11 cellular contexts compared by ENCODE assay signal in the genomic region with DNA sequence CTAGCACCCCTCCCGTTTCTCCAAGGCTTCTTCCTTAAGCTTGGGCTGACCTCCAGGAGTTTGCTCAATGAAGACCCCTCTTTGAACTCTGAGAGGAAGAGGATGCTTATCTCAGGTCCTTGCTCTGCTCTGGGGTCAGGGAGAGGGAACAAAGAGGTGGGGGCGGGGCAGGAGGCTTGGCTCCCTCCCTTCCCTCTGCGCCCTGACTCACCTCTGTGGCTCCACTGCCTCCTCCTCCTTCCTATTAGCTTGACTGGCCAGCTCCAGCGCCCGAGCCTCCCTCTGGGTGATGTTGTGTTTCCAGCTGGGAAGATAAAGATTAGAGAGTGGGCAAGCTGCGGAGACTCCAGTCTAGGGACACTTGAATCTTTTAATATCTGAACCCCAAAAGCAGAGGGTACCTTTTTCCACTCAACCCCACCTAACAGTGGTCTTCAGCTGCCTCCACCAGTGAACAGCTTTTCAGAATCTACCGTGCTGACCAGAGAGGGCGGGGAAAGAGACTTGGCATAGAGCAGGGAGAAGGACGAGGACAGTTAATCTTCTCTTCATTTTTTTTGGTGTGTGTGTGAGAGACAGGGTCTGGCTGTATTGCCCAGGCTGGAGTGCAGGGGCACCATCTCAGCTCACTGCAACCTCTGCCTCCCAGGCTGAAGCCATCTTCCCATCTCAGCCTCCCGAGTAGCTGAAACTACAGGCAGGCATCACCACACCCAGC. TPM values are rescaled to one million over a fixed set of nuclear protein-coding genes. Genes with fewer than 3 reads are reported as not detected.
DNase-seq lines count a peak whose midpoint lies in the region; ATAC-seq and TF ChIP-seq lines count a peak whose summit lies in the region.
"Had no signal": no experiment of that assay in that cellular context is flagged by ENCODE, and none has a peak within 500 bp of the region (broad histone marks: within the 10 kb centered on the region; RNA-seq: fewer than 3 reads in every experiment).

No MANE protein-coding gene starts in this region.

- H3K79me2 ChIP-seq in PC-9 (ENCODE audit: low read depth): no peaks in the 10 kb centered on the region

- TSS peak; percentile 93 for BruUV-seq in PC-9 (replicated peaks; lab: Mats Ljungman, UMichigan)

- H4K20me1 ChIP-seq in PC-9 (ENCODE audit: insufficient read depth): no peaks in the 10 kb centered on the region

- H3K36me3 ChIP-seq in PC-9 (ENCODE audit: low read depth): no peaks in the 10 kb centered on the region
- H3K36me3 ChIP-seq in endodermal cell (ENCODE audit: control insufficient read depth, insufficient read depth, low read length): no peaks in the 10 kb centered on the region
- H3K36me3 ChIP-seq in Peyer's patch: no peaks in the 10 kb centered on the region

- H3K27me3 ChIP-seq in PC-9 (ENCODE audit: insufficient read depth, low read depth): no peaks in the 10 kb centered on the region
- H3K27me3 ChIP-seq in endodermal cell (ENCODE audit: control insufficient read depth, insufficient read depth, low read length, poor library complexity, severe bottlenecking): no peaks in the 10 kb centered on the region
- no peaks in the 10 kb centered on the region for H3K27me3 ChIP-seq in Peyer's patch

- DNase-seq in GM04503 (ENCODE audit: low read depth) (peak; percentile 17), PC-9 (peak; percentile 46 to 62), endodermal cell (peak; percentile 93), nephron progenitor cell (peak; percentile 38), Peyer's patch (no peak), NCI-H187 (lab: John Stamatoyannopoulos, UW) (no peak)
- DNase-seq: cerebellar nuclear complex had no signal

- peaks cover 18% of the 10 kb centered on the region for H3K4me1 ChIP-seq in PC-9 (replicated peaks; ENCODE audit: insufficient read depth)
- peaks cover 9% of the 10 kb centered on the region for H3K4me1 ChIP-seq in endodermal cell (ENCODE audit: control insufficient read depth, insufficient read depth, low read length)
- H3K4me1 ChIP-seq in Peyer's patch: no peaks in the 10 kb centered on the region

- H3K4me1 Mint-ChIP-seq in endodermal cell: peaks cover 20% of the 10 kb centered on the region
- H3K4me1 Mint-ChIP-seq in nephron progenitor cell: peaks cover 43% of the 10 kb centered on the region

- H3K27ac ChIP-seq in PC-9 (no peak overlapping the region), endodermal cell (ENCODE audit: low read depth, low read length) (no peak overlapping the region), Peyer's patch (no peak overlapping the region)

- POLR2A ChIA-PET in PC-9 (lab: Charles Lee; ENCODE audit: unreplicated experiment): interaction anchor here (0.6 kb wide), 1 partner anchor 386 kb away, joined by 4 read pairs; no protein-coding TSS in a partner anchor

- H3K4me3 Mint-ChIP-seq in endodermal cell: peak overlapping the region; percentile 25
- peak overlapping the region; percentile 77 for H3K4me3 Mint-ChIP-seq in nephron progenitor cell

- no peaks in the 10 kb centered on the region for H3K9me2 ChIP-seq in PC-9 (ENCODE audit: insufficient read depth)

- TF ChIP-seq POLR2A in Peyer's patch (IDR thresholded peaks at IDR 0.05): no peak

- TF ChIP-seq CTCF in PC-9 (conservative IDR thresholded peaks at IDR 0.05) (no peak), endodermal cell (conservative IDR thresholded peaks at IDR 0.05) (no peak), nephron progenitor cell (IDR thresholded peaks at IDR 0.05) (no peak), Peyer's patch (IDR thresholded peaks at IDR 0.05) (no peak)

- H2AFZ ChIP-seq in PC-9: peak overlapping the region; percentile 69; the same call in 1 of the 2 replicates

- ATAC-seq in HG03196 (IDR thresholded peaks at IDR 0.05; ENCODE audit: unreplicated experiment) (no peak), GM21367 (IDR thresholded peaks at IDR 0.05; ENCODE audit: unreplicated experiment) (no peak)

- H3K36me3 Mint-ChIP-seq in endodermal cell (ENCODE audit: low read depth): no peaks in the 10 kb centered on the region
- H3K36me3 Mint-ChIP-seq in nephron progenitor cell (ENCODE audit: low read depth): no peaks in the 10 kb centered on the region

- H3K27me3 Mint-ChIP-seq in endodermal cell (ENCODE audit: insufficient read depth) (peaks cover 8% of the 10 kb centered on the region), nephron progenitor cell (ENCODE audit: low read depth, poor library complexity) (peaks cover 2% of the 10 kb centered on the region)

- H3K9me3 ChIP-seq in PC-9 (ENCODE audit: insufficient read depth, low read depth) (no peaks in the 10 kb centered on the region), endodermal cell (ENCODE audit: control insufficient read depth, low read length) (no peaks in the 10 kb centered on the region), Peyer's patch (no peaks in the 10 kb centered on the region)

- intact Hi-C loops in PC-9 (cut with micrococcal nuclease; ENCODE audit: unreplicated experiment): no loop called here

- WGBS in endodermal cell (ENCODE audit: insufficient coverage in 1 of 2, insufficient read length in 1 of 2), 2 experiments: 45 to 76% methylated on average over 3 to 9 of the region's 10 CpGs

- H3K9me3 Mint-ChIP-seq in endodermal cell: no peaks in the 10 kb centered on the region
- no peaks in the 10 kb centered on the region for H3K9me3 Mint-ChIP-seq in nephron progenitor cell

- H3K4me3 ChIP-seq in PC-9 (peak overlapping the region; percentile 16; the same call in 1 of the 2 replicates), endodermal cell (ENCODE audit: low read length) (no peak overlapping the region), Peyer's patch (no peak overlapping the region)

- CTCF ChIA-PET in PC-9 (lab: Charles Lee): no interaction called here

- H3F3A ChIP-seq in PC-9 (ENCODE audit: insufficient read depth, low read depth): peaks cover 11% of the 10 kb centered on the region; the same call in 1 of the 2 replicates

- H3K4me2 ChIP-seq in PC-9: peak overlapping the region; percentile 69

- no peak overlapping the region for H3K9ac ChIP-seq in endodermal cell (ENCODE audit: extremely low read depth, low read length, poor library complexity, severe bottlenecking)

- peak overlapping the region; percentile 79 for H3K27ac Mint-ChIP-seq in endodermal cell
- peak overlapping the region; percentile 86 for H3K27ac Mint-ChIP-seq in nephron progenitor cell

RNA-seq across cellular contexts. Expression of a gene that starts 6.7 kb away (rescaled TPM):
- total RNA-seq in PC-9 (2021): not detected in 2 replicates
- 1 to 10 TPM in 1 of 2 donors, not detected in 1; 1.1 TPM for total RNA-seq in endodermal cell
- not detected for polyA plus RNA-seq in endodermal cell (2013, experiment 1 of 2)
- polyA plus RNA-seq in endodermal cell (2013, experiment 2 of 2): 0.87 TPM
- not detected for total RNA-seq in Peyer's patch
- total RNA-seq: T-helper 1 cell treated with Interleukin-12 subunit alpha and Interleukin-12 subunit beta and Interleukin-4 antibody, amounts not matched to agents 30 ng/mL and 1 ng/mL, for 36 hours; urinary bladder had no signal
- polyA plus RNA-seq: urinary bladder had no signal

RNA-seq across cellular contexts. Expression of a gene that starts 17.0 kb away (rescaled TPM):
- 103 and 118 TPM in 2 replicates for total RNA-seq in PC-9 (2021)
- 100 to 1,000 TPM; 152 to 175 TPM for total RNA-seq in endodermal cell
- 107 TPM for polyA plus RNA-seq in endodermal cell (2013, experiment 1 of 2)
- polyA plus RNA-seq in endodermal cell (2013, experiment 2 of 2): 101 TPM
- total RNA-seq in Peyer's patch: 10 to 100 TPM; 60.2 to 80.9 (median 66.4) TPM

RNA-seq across cellular contexts. Expression of a gene that starts 35.5 kb away (rescaled TPM):
- 56.5 and 57.4 TPM in 2 replicates for total RNA-seq in PC-9 (2021)
- 100 to 1,000 TPM; 333 to 360 TPM for total RNA-seq in endodermal cell
- polyA plus RNA-seq in endodermal cell (2013, experiment 1 of 2): 139 TPM
- polyA plus RNA-seq in endodermal cell (2013, experiment 2 of 2): 139 TPM
- under 1 TPM in 1 of 4 donors, not detected in 3; 0.54 TPM for total RNA-seq in Peyer's patch

RNA-seq across cellular contexts. Expression of a gene that starts 53.5 kb away (rescaled TPM):
- 99.4 and 100.0 TPM in 2 replicates for total RNA-seq in PC-9 (2021)
- 10 to 100 TPM; 90.2 to 99.0 TPM for total RNA-seq in endodermal cell
- polyA plus RNA-seq in endodermal cell (2013, experiment 1 of 2): 52.5 TPM
- polyA plus RNA-seq in endodermal cell (2013, experiment 2 of 2): 46.2 TPM
- 10 to 100 TPM; 42.9 to 58.0 (median 49.8) TPM for total RNA-seq in Peyer's patch

Comparison
In these comparisons a context has a peak if more than half of its experiments do, and no peak if none do; other contexts are left out.
1. DNase-seq: peak in GM04503 (single experiment), PC-9 (2 of 2), endodermal cell (single experiment) and nephron progenitor cell (single experiment); none in Peyer's patch (0 of 3) and NCI-H187 (0 of 2).
2. RNA of a gene that starts 35.5 kb away (total RNA-seq): 333 to 360 TPM in endodermal cell and 56.5 to 57.4 TPM in PC-9; 0.54 TPM in Peyer's patch; every median in the first group is over 10 times any median in the second.